ENCODE assay signal across 8 cellular contexts in genomic region chr6:96015321-96015790, GRCh38. TPM values are rescaled to one million over a fixed set of nuclear protein-coding genes. Genes with fewer than 3 reads are reported as not detected.
A peak's percentile ranks its signal among the peaks of the same experiment; 100 is the strongest.
DNase-seq lines count a peak whose midpoint lies in the region; ATAC-seq and TF ChIP-seq lines count a peak whose summit lies in the region.

No MANE protein-coding gene starts in this region.

- H3K27me3 ChIP-seq in foreskin keratinocyte (peaks cover 39% of the 10 kb centered on the region), parathyroid adenoma (ENCODE audit: control insufficient read depth, insufficient read depth, low read length) (no peaks in the 10 kb centered on the region)

- no peaks in the 10 kb centered on the region for H3K9me3 Mint-ChIP-seq in T-helper 2 cell treated with Interferon-gamma antibody and Interleukin-4, amounts not matched to agents 5 μg/mL and 100 μg/mL, for 36 hours

- H3K27me3 Mint-ChIP-seq in T-helper 2 cell treated with Interferon-gamma antibody and Interleukin-4, amounts not matched to agents 5 μg/mL and 100 μg/mL, for 36 hours (ENCODE audit: low read depth) = peaks cover 28% of the 10 kb centered on the region

- no peaks in the 10 kb centered on the region for H3K36me3 ChIP-seq in parathyroid adenoma (ENCODE audit: control insufficient read depth, insufficient read depth, low read length)

- H3K4me2 ChIP-seq in parathyroid adenoma (ENCODE audit: low read length) = peak overlapping the region; percentile 44

- H3K27ac ChIP-seq in foreskin keratinocyte (no peak overlapping the region), parathyroid adenoma (no peak overlapping the region)

- DNase-seq in G401 (ENCODE audit: low spot score) (peak; percentile 92), NCI-H345 treated with DMSO at 0.1 percent for 48 hours (lab: John Stamatoyannopoulos, UW; ENCODE audit: unreplicated experiment) (peak; percentile 86), foreskin keratinocyte (peak in 1 of 2 donors; percentile 6), T1000 (lab: John Stamatoyannopoulos, UW) (no peak), GM13977 (ENCODE audit: low spot score) (no peak)
- DNase-seq in T-helper 2 cell treated with Interferon-gamma antibody and Interleukin-4, amounts not matched to agents 5 μg/mL and 100 μg/mL, for 36 hours (ENCODE audit: low spot score) = no peak

- H3K4me3 Mint-ChIP-seq in T-helper 2 cell treated with Interferon-gamma antibody and Interleukin-4, amounts not matched to agents 5 μg/mL and 100 μg/mL, for 36 hours = no peak overlapping the region

- no peaks in the 10 kb centered on the region for H3K36me3 Mint-ChIP-seq in T-helper 2 cell treated with Interferon-gamma antibody and Interleukin-4, amounts not matched to agents 5 μg/mL and 100 μg/mL, for 36 hours (ENCODE audit: low read depth)

- no peak overlapping the region for H3K27ac Mint-ChIP-seq in T-helper 2 cell treated with Interferon-gamma antibody and Interleukin-4, amounts not matched to agents 5 μg/mL and 100 μg/mL, for 36 hours

- in situ Hi-C loops in G401 (cut with HindIII; ENCODE audit: low sequenced_read_pairs) (no loop called here), GM13977 (cut with MboI; ENCODE audit: low pct_unique_long_range_greater_than_20kb, low sequenced_read_pairs, unreplicated experiment) (no loop called here)

- H3K79me2 ChIP-seq in parathyroid adenoma = no peaks in the 10 kb centered on the region

- no peaks in the 10 kb centered on the region for H3K9me3 ChIP-seq in parathyroid adenoma (ENCODE audit: control insufficient read depth, low read length)

- peak; percentile 50 for ATAC-seq in foreskin keratinocyte
- no peak for ATAC-seq in GM18873 (IDR thresholded peaks at IDR 0.05; ENCODE audit: low FRiP score, unreplicated experiment)

- H3K4me3 ChIP-seq in parathyroid adenoma (ENCODE audit: low read depth, low read length) = no peak overlapping the region

- no peak for TF ChIP-seq CTCF in foreskin keratinocyte (conservative IDR thresholded peaks at IDR 0.05)
- no peak for TF ChIP-seq CTCF in parathyroid adenoma (IDR thresholded peaks at IDR 0.05)
- TF ChIP-seq CTCF in GM13977 (IDR thresholded peaks at IDR 0.05; ENCODE audit: extremely low read depth, insufficient read depth, missing control alignments) = no peak

- H2AFZ ChIP-seq in parathyroid adenoma = no peak overlapping the region

- H3K4me1 Mint-ChIP-seq in T-helper 2 cell treated with Interferon-gamma antibody and Interleukin-4, amounts not matched to agents 5 μg/mL and 100 μg/mL, for 36 hours (ENCODE audit: low read depth) = no peaks in the 10 kb centered on the region

- H3K9ac ChIP-seq in parathyroid adenoma = no peak overlapping the region

- no peaks in the 10 kb centered on the region for H3K4me1 ChIP-seq in foreskin keratinocyte
- no peaks in the 10 kb centered on the region for H3K4me1 ChIP-seq in parathyroid adenoma

RNA-seq across cellular contexts. Expression of gene FUT9, which starts 0.4 kb away (rescaled TPM):
- 0.06 TPM in 1 of 2 replicates, not detected in the other for total RNA-seq in G401 (2014; rRNA removed; shearing (Covaris generic))
- not detected in 2 replicates for total RNA-seq in foreskin keratinocyte
- not detected in 2 replicates for polyA plus RNA-seq in foreskin keratinocyte

Comparison
In these comparisons a context has a peak if more than half of its experiments do, and no peak if none do; other contexts are left out.
1. DNase-seq: peak in G401 (single experiment) and NCI-H345 treated with DMSO at 0.1 percent for 48 hours (single experiment); none in T-helper 2 cell treated with Interferon-gamma antibody and Interleukin-4, amounts not matched to agents 5 μg/mL and 100 μg/mL, for 36 hours (single experiment), T1000 (single experiment) and GM13977 (single experiment).